30 cellular contexts compared by ENCODE assay signal in genomic region chr1:232169436-232169835, GRCh38.
DNase-seq lines count a peak whose midpoint lies in the region; ATAC-seq and TF ChIP-seq lines count a peak whose summit lies in the region.
"Had no signal": no experiment of that assay in that cellular context is flagged by ENCODE, and none has a peak within 500 bp of the region (broad histone marks: within the 10 kb centered on the region; RNA-seq: fewer than 3 reads in every experiment).

No MANE protein-coding gene starts in this region.

- no peaks in the 10 kb centered on the region for H3K9me1 ChIP-seq in IMR-90 (ENCODE audit: insufficient read depth, low read length)

- H4K8ac ChIP-seq in IMR-90 (ENCODE audit: low read depth in 2 of 2, low read length in 2 of 2): no peak overlapping the region
- H4K8ac ChIP-seq in mesenchymal stem cell (ENCODE audit: low read length): no peak overlapping the region

- H4K5ac ChIP-seq in IMR-90 (ENCODE audit: low read depth, low read length): no peak overlapping the region

- H2BK120ac ChIP-seq in IMR-90 (ENCODE audit: low read depth, low read length): no peak overlapping the region
- H2BK120ac ChIP-seq in mesenchymal stem cell (ENCODE audit: low read depth, low read length): no peak overlapping the region

- H2AFZ ChIP-seq in IMR-90 (replicated peaks; ENCODE audit: low read length, poor library complexity): no peak overlapping the region
- no peak overlapping the region for H2AFZ ChIP-seq in mesenchymal stem cell (ENCODE audit: low read depth, low read length)

- H3K9ac ChIP-seq in IMR-90 (ENCODE audit: low read depth, low read length): no peak overlapping the region
- no peak overlapping the region for H3K9ac ChIP-seq in mesenchymal stem cell (ENCODE audit: low read length)
- H3K9ac ChIP-seq: BLaER1; BLaER1 treated with 17β-estradiol and CSF1 and Interleukin-3, amounts not matched to agents 10 nM and 100 nM had no signal

- ATAC-seq in IMR-90 (ENCODE audit: low read depth): no peak
- ATAC-seq in HG03354 (IDR thresholded peaks at IDR 0.05; ENCODE audit: poor library complexity, severe bottlenecking, unreplicated experiment): no peak
- ATAC-seq: A549; CD8-positive, alpha-beta T cell had no signal

- no peak for DNase-seq in IMR-90
- peak; percentile 29 for DNase-seq in coronary artery (ENCODE audit: low spot score)
- DNase-seq in esophagus muscularis mucosa (ENCODE audit: extremely low spot score): peak; percentile 77
- no peak for DNase-seq in EL
- DNase-seq in mesenchymal stem cell: no peak
- DNase-seq: 8988T; ACHN; AML-193; BE2C; C1 segment of cervical spinal cord; Caco-2; Calu3; CD4-positive, alpha-beta memory T cell; CD4-positive, alpha-beta T cell; CD4-positive, CD25-positive, alpha-beta regulatory T cell; CD8-positive, alpha-beta memory T cell; CD8-positive, alpha-beta T cell; COR-L47; DMS 273 treated with DMSO at 0.1 percent for 48 hours; DMS153; DMS53; DMS79; DMS79 treated with DMSO at 0.1 percent for 48 hours; DND-41 had no signal

- POLR2A ChIA-PET in IMR-90 (lab: Charles Lee; ENCODE audit: unreplicated experiment): no interaction called here

- H4K20me1 ChIP-seq in IMR-90 (ENCODE audit: insufficient read depth, low read length): no peaks in the 10 kb centered on the region
- H4K20me1 ChIP-seq: BLaER1; BLaER1 treated with 17β-estradiol and CSF1 and Interleukin-3, amounts not matched to agents 10 nM and 100 nM had no signal

- no peak overlapping the region for H3K14ac ChIP-seq in IMR-90 (replicated peaks; ENCODE audit: low read depth, low read length)
- no peak overlapping the region for H3K14ac ChIP-seq in mesenchymal stem cell (ENCODE audit: low read length in 2 of 2)

- peak overlapping the region; percentile 25 for H2AK9ac ChIP-seq in IMR-90 (replicated peaks; ENCODE audit: low read depth, low read length, poor library complexity)

- H3K4me2 ChIP-seq in IMR-90 (ENCODE audit: low read depth, low read length) (no peak overlapping the region), mesenchymal stem cell (ENCODE audit: low read length, poor library complexity, severe bottlenecking) (no peak overlapping the region)
- H3K4me2 ChIP-seq: A549; BLaER1; BLaER1 treated with 17β-estradiol and CSF1 and Interleukin-3, amounts not matched to agents 10 nM and 100 nM had no signal

- H3K4me3 ChIP-seq in IMR-90 (ENCODE audit: insufficient read depth, low read depth, low read length) (no peak overlapping the region), coronary artery (no peak overlapping the region), esophagus muscularis mucosa (no peak overlapping the region), mesenchymal stem cell (ENCODE audit: insufficient read depth in 1 of 2, low read depth in 1 of 2, low read length in 2 of 2) (no peak overlapping the region)
- H3K4me3 ChIP-seq: A549; BLaER1; BLaER1 treated with 17β-estradiol and CSF1 and Interleukin-3, amounts not matched to agents 10 nM and 100 nM had no signal

- H2BK12ac ChIP-seq in mesenchymal stem cell (ENCODE audit: low read length in 2 of 2): no peak overlapping the region

- H3K9me3 ChIP-seq in IMR-90 (ENCODE audit: control insufficient read depth, insufficient read depth, low read length) (no peaks in the 10 kb centered on the region), esophagus muscularis mucosa (no peaks in the 10 kb centered on the region), mesenchymal stem cell (ENCODE audit: control insufficient read depth, low read length) (no peaks in the 10 kb centered on the region)
- H3K9me3 ChIP-seq: A549, BE2C, BLaER1, Caco-2 had no signal

- in situ Hi-C loops in IMR-90 (cut with MboI; ENCODE audit: low sequenced_read_pairs): loop anchor here (25.0 kb wide), 1 partner anchor 468 kb away; the partner anchor contains the start of gene SIPA1L2

- intact Hi-C loops in IMR-90 (cut with micrococcal nuclease) (no loop called here), esophagus muscularis mucosa (cut with DNase I) (no loop called here)

- BruUV-seq in IMR-90 (replicated peaks; lab: Mats Ljungman, UMichigan): no TSS peak

- WGBS in IMR-90 (ENCODE audit: extremely low coverage in 2 of 2, insufficient read length in 1 of 2), 2 experiments: no CpG with 5 or more reads among the region's 5 CpGs
- 98% methylated on average over 5 of the region's 5 CpGs for WGBS in esophagus muscularis mucosa
- 98% methylated on average over 5 of the region's 5 CpGs for WGBS in mesenchymal stem cell

- TF ChIP-seq EP300 in esophagus muscularis mucosa (IDR thresholded peaks at IDR 0.05): no peak

- CTCF ChIA-PET in IMR-90 (lab: Yijun Ruan, JAX): interaction anchor here (0.6 kb wide), 1 partner anchor 1154 kb away, joined by 6 read pairs; no protein-coding TSS in a partner anchor

- H3K27me3 ChIP-seq in IMR-90 (ENCODE audit: control insufficient read depth, insufficient read depth, low read length): no peaks in the 10 kb centered on the region
- no peaks in the 10 kb centered on the region for H3K27me3 ChIP-seq in esophagus muscularis mucosa
- H3K27me3 ChIP-seq in mesenchymal stem cell (ENCODE audit: control insufficient read depth in 1 of 2, insufficient read depth in 1 of 2, low read length in 2 of 2): no peaks in the 10 kb centered on the region
- H3K27me3 ChIP-seq: BE2C; BLaER1; BLaER1 treated with 17β-estradiol and CSF1 and Interleukin-3, amounts not matched to agents 10 nM and 100 nM had no signal

- H2BK15ac ChIP-seq in IMR-90 (ENCODE audit: low read depth, low read length) (no peak overlapping the region), mesenchymal stem cell (ENCODE audit: low read depth, poor library complexity, severe bottlenecking) (no peak overlapping the region)

- H3K27ac ChIP-seq in IMR-90 (ENCODE audit: insufficient read depth, low read length) (no peak overlapping the region), coronary artery (no peak overlapping the region), esophagus muscularis mucosa (replicated peaks in 1 of 4) (no peak overlapping the region), mesenchymal stem cell (ENCODE audit: low read length, poor library complexity, severe bottlenecking) (no peak overlapping the region)
- H3K27ac ChIP-seq: 22Rv1; A549; BLaER1; BLaER1 treated with 17β-estradiol and CSF1 and Interleukin-3, amounts not matched to agents 10 nM and 100 nM; C4-2B had no signal

- H3K79me1 ChIP-seq in IMR-90 (ENCODE audit: low read depth in 1 of 2, low read length in 2 of 2) (no peaks in the 10 kb centered on the region), mesenchymal stem cell (replicated peaks; ENCODE audit: low read length, poor library complexity, severe bottlenecking) (no peaks in the 10 kb centered on the region)

- TF ChIP-seq POLR2A in IMR-90 (IDR thresholded peaks at IDR 0.05; ENCODE audit: low read depth, low read length) (no peak), esophagus muscularis mucosa (IDR thresholded peaks at IDR 0.05; ENCODE audit: low read depth) (no peak)

- H3K23ac ChIP-seq in IMR-90 (ENCODE audit: low read depth, low read length) (no peak overlapping the region), mesenchymal stem cell (ENCODE audit: low read length in 2 of 2) (no peak overlapping the region)

- H2AK5ac ChIP-seq in IMR-90 (ENCODE audit: low read depth, low read length): no peak overlapping the region
- H2AK5ac ChIP-seq in mesenchymal stem cell (ENCODE audit: low read length, severe bottlenecking): no peak overlapping the region

- H2BK20ac ChIP-seq in IMR-90 (ENCODE audit: low read depth, low read length): no peak overlapping the region

- no peak for TF ChIP-seq RAD21 in IMR-90 (IDR thresholded peaks at IDR 0.05; ENCODE audit: low read length)

- dilution Hi-C loops in IMR-90 (cut with HindIII; ENCODE audit: low sequenced_read_pairs, unreplicated experiment): no loop called here

- H4K91ac ChIP-seq in IMR-90 (ENCODE audit: insufficient read depth, low read depth, low read length) (no peak overlapping the region), mesenchymal stem cell (ENCODE audit: low read length) (no peak overlapping the region)

- H3K36me3 ChIP-seq in IMR-90 (ENCODE audit: control insufficient read depth, insufficient read depth, low read length) (no peaks in the 10 kb centered on the region), esophagus muscularis mucosa (no peaks in the 10 kb centered on the region), mesenchymal stem cell (ENCODE audit: control insufficient read depth in 1 of 2, insufficient read depth in 2 of 2, low read depth in 1 of 2, low read length in 2 of 2) (no peaks in the 10 kb centered on the region)
- H3K36me3 ChIP-seq: BE2C; BLaER1; BLaER1 treated with 17β-estradiol and CSF1 and Interleukin-3, amounts not matched to agents 10 nM and 100 nM had no signal

- TF ChIP-seq CTCF in IMR-90 (conservative IDR thresholded peaks at IDR 0.05; ENCODE audit: low read depth, low read length) (no peak), coronary artery (IDR thresholded peaks at IDR 0.05) (no peak), esophagus muscularis mucosa (IDR thresholded peaks at IDR 0.05) (no peak)

- H3K56ac ChIP-seq in IMR-90 (ENCODE audit: extremely low read depth, insufficient read depth, low read length): no peak overlapping the region

- H3K18ac ChIP-seq in IMR-90 (ENCODE audit: low read depth, low read length): no peak overlapping the region
- H3K18ac ChIP-seq in mesenchymal stem cell (ENCODE audit: low read depth in 1 of 2, low read length in 2 of 2): no peak overlapping the region

- H2BK5ac ChIP-seq in IMR-90 (ENCODE audit: low read depth, low read length, poor library complexity, severe bottlenecking) (no peak overlapping the region), mesenchymal stem cell (ENCODE audit: low read depth, low read length, poor library complexity, severe bottlenecking) (no peak overlapping the region)

- H3K4ac ChIP-seq in IMR-90 (ENCODE audit: low read depth, low read length) (no peak overlapping the region), mesenchymal stem cell (ENCODE audit: low read depth in 1 of 2, low read length in 2 of 2) (no peak overlapping the region)

- H3K4me1 ChIP-seq in IMR-90 (ENCODE audit: control insufficient read depth, insufficient read depth, low read length): no peaks in the 10 kb centered on the region
- no peaks in the 10 kb centered on the region for H3K4me1 ChIP-seq in esophagus muscularis mucosa
- H3K4me1 ChIP-seq in mesenchymal stem cell (ENCODE audit: control insufficient read depth, insufficient read depth, low read depth, low read length): peaks cover 3% of the 10 kb centered on the region
- H3K4me1 ChIP-seq: BE2C, Caco-2 had no signal

TF ChIP-seq in IMR-90, 13 proteins besides CTCF, POLR2A, EP300 and RAD21 (continues in another document):
- TF ChIP-seq RFX5 (IDR thresholded peaks at IDR 0.05; ENCODE audit: low read depth, low read length) (no peak), CHD1 (IDR thresholded peaks at IDR 0.05; ENCODE audit: low read depth, low read length) (no peak), MAFK (IDR thresholded peaks at IDR 0.05; ENCODE audit: low read depth, low read length) (no peak), CEBPB (IDR thresholded peaks at IDR 0.05; ENCODE audit: low read depth, low read length) (no peak)

Comparison
In these comparisons a context has a peak if more than half of its experiments do, and no peak if none do; other contexts are left out.
1. DNase-seq: peak in coronary artery (single experiment) and esophagus muscularis mucosa (single experiment); none in IMR-90 (single experiment), EL (single experiment) and mesenchymal stem cell (single experiment).